ENCODE assay signal across 1 cellular context in genomic region chr4:122873146-122873545, GRCh38.
TF ChIP-seq lines count a peak whose summit lies in the region.

No MANE protein-coding gene starts in this region.

TF ChIP-seq in K562, 482 proteins besides CTCF, POLR2A, EP300 and RAD21:
- no peak for TF ChIP-seq FIP1L1 (IDR thresholded peaks at IDR 0.05; ENCODE audit: low read depth, low read length, poor library complexity, severe bottlenecking)
- TF ChIP-seq ZNF655 (CRISPR knock-in tag; IDR thresholded peaks at IDR 0.05), result no peak
- TF ChIP-seq IRF1 (CRISPR knock-in tag; IDR thresholded peaks at IDR 0.05; ENCODE audit: borderline replicate concordance), result no peak
- TF ChIP-seq HBP1 (CRISPR knock-in tag; IDR thresholded peaks at IDR 0.05), result no peak
- TF ChIP-seq PREB (CRISPR knock-in tag; IDR thresholded peaks at IDR 0.05), result no peak
- no peak for TF ChIP-seq RBM14 (IDR thresholded peaks at IDR 0.05; ENCODE audit: borderline replicate concordance, insufficient read depth, low read depth, low read length)
- no peak for TF ChIP-seq ELF1 (tag; IDR thresholded peaks at IDR 0.05)
- no peak for TF ChIP-seq CREB5 (CRISPR knock-in tag; IDR thresholded peaks at IDR 0.05)
- no peak for TF ChIP-seq ARID1B (IDR thresholded peaks at IDR 0.05)
- no peak for TF ChIP-seq TFE3 (CRISPR knock-in tag; IDR thresholded peaks at IDR 0.05)
